ENCODE assay signal across 30 cellular contexts in genomic region chr1:25392881-25393280, GRCh38. TPM values are rescaled to one million over a fixed set of nuclear protein-coding genes. Genes with fewer than 3 reads are reported as not detected.
"Had no signal": no experiment of that assay in that cellular context is flagged by ENCODE, and none has a peak within 500 bp of the region (broad histone marks: within the 10 kb centered on the region; RNA-seq: fewer than 3 reads in every experiment).

No MANE protein-coding gene starts in this region.

- ATAC-seq: activated CD8-positive, alpha-beta memory T cell treated with anti-CD3 and anti-CD28 coated beads, Interleukin-2, amount 10 ng/mL, durations not matched to agents 7 days and 5 days; activated CD8-positive, alpha-beta T cell treated with anti-CD3 and anti-CD28 coated beads for 36 hours; activated naive CD8-positive, alpha-beta T cell treated with anti-CD3 and anti-CD28 coated beads, Interleukin-2, amount 50 U/mL, for 24 hours had no signal

- H3K4me1 ChIP-seq: ascending aorta had no signal

- H3K27ac ChIP-seq: ascending aorta, cardiac muscle cell, VCaP had no signal

- FAIRE-seq: bronchial epithelial cell, TTC549 had no signal

- H3K27me3 ChIP-seq: ascending aorta, cardiac muscle cell had no signal

- H3K4me3 ChIP-seq: ascending aorta, cardiac muscle cell had no signal

- H3K36me3 ChIP-seq: ascending aorta, cardiac muscle cell had no signal

- H3K9me3 ChIP-seq: ascending aorta had no signal

- DNase-seq: activated B cell treated with CpG ODN at 0.5 μM for 24 hours; activated CD4-positive, alpha-beta memory T cell treated with anti-CD3 and anti-CD28 coated beads for 36 hours; activated CD4-positive, alpha-beta T cell treated with anti-CD3 and anti-CD28 coated beads for 4 hours; activated CD4-positive, alpha-beta T cell treated with anti-CD3 and anti-CD28 coated beads, Interleukin-2, amount 10 ng/mL, durations not matched to agents 24 days and 14 days; activated CD4-positive, alpha-beta T cell treated with anti-CD3 and anti-CD28 coated beads, Interleukin-2, amount 50 U/mL, for 1 hour; activated CD4-positive, alpha-beta T cell treated with anti-CD3 and anti-CD28 coated beads, Interleukin-2, amount 50 U/mL, for 4 hours; activated CD4-positive, CD25-positive, alpha-beta regulatory T cell treated with anti-CD3 and anti-CD28 coated beads, Interleukin-2, amount 50 U/mL, for 72 hours; activated CD8-positive, alpha-beta memory T cell treated with anti-CD3 and anti-CD28 coated beads, Interleukin-2, amount 10 ng/mL, durations not matched to agents 7 days and 5 days; activated CD8-positive, alpha-beta memory T cell treated with anti-CD3 and anti-CD28 coated beads, Interleukin-2, amount 50 U/mL, for 48 hours; activated CD8-positive, alpha-beta T cell treated with anti-CD3 and anti-CD28 coated beads for 36 hours; activated effector memory CD4-positive, alpha-beta T cell treated with Interleukin-2 at 50 U/mL for 16 hours; activated gamma-delta T cell; activated naive CD4-positive, alpha-beta T cell treated with anti-CD3 and anti-CD28 coated beads, Interleukin-2, amount 10 ng/mL, durations not matched to agents 7 days and 5 days; activated naive CD4-positive, alpha-beta T cell treated with Interleukin-2 at 50 U/mL for 16 hours; activated naive CD8-positive, alpha-beta T cell treated with anti-CD3 and anti-CD28 coated beads, Interleukin-2, amount 10 ng/mL, durations not matched to agents 7 days and 5 days; activated naive CD8-positive, alpha-beta T cell treated with anti-CD3 and anti-CD28 coated beads, Interleukin-2, amount 50 U/mL, for 24 hours; activated T-cell treated with anti-CD3 and anti-CD28 coated beads, Interleukin-2, amount 50 U/mL, for 24 hours; activated T-cell treated with anti-CD3 and anti-CD28 coated beads, Interleukin-2, amount 50 U/mL, for 48 hours; amygdala; anterior cingulate cortex; caudate nucleus; cerebellar nuclear complex; T-helper 1 cell; T-helper 2 cell; T-helper 9 cell had no signal

RNA-seq across cellular contexts. Expression of gene RHCE, which starts 27.7 kb away (rescaled TPM):
- total RNA-seq: activated B cell treated with CpG ODN at 0.5 μM for 24 hours; activated CD8-positive, alpha-beta memory T cell treated with anti-CD3 and anti-CD28 coated beads, Interleukin-2, amount 10 ng/mL, durations not matched to agents 7 days and 5 days; ascending aorta had no signal
